Comparison of ENCODE assay signal across 8 cellular contexts in the genomic region with DNA sequence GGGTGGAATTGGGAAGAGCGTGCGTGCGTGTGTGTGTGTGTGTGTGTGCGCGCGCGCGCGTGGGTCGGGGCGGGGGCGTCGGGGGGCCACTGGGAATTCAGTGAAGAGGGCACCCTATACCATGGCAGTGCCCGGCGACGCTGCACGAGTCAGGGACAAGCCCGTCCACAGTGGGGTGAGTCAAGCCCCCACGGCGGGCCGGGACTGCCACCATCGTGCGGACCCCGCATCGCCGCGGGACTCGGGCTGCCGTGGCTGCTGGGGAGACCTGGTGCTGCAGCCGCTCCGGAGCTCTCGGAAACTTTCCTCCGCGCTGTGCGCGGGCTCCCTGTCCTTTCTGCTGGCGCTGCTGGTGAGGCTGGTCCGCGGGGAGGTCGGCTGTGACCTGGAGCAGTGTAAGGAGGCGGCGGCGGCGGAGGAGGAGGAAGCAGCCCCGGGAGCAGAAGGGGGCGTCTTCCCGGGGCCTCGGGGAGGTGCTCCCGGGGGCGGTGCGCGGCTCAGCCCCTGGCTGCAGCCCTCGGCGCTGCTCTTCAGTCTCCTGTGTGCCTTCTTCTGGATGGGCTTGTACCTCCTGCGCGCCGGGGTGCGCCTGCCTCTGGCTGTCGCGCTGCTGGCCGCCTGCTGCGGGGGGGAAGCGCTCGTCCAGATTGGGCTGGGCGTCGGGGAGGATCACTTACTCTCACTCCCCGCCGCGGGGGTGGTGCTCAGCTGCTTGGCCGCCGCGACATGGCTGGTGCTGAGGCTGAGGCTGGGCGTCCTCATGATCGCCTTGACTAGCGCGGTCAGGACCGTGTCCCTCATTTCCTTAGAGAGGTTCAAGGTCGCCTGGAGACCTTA. TPM values are rescaled to one million over a fixed set of nuclear protein-coding genes. Genes with fewer than 3 reads are reported as not detected.
A peak's percentile ranks its signal among the peaks of the same experiment; 100 is the strongest.
DNase-seq lines count a peak whose midpoint lies in the region; ATAC-seq, FAIRE-seq and TF ChIP-seq lines count a peak whose summit lies in the region.

No MANE protein-coding gene starts in this region.

- intact Hi-C loops in left ventricle myocardium superior (cut with micrococcal nuclease) (loop anchor here (10.0 kb wide), 1 partner anchor 95 kb away; no protein-coding TSS in a partner anchor), pancreas (cut with DNase I) (no loop called here)

- WGBS in pancreas, 2 donors = 1 to 2% methylated on average over 57 to 78 of the region's 78 CpGs

- 0 out of 2 replicates have a peak overlapping the region, but pooled peaks have one; percentile 19 for H2AFZ ChIP-seq in MM.1S (ENCODE audit: low read length)

- FAIRE-seq in pancreas (lab: Jason Lieb, UNC) = no peak

- H3K27me3 ChIP-seq in MM.1S (replicated peaks; ENCODE audit: insufficient read depth, low read length) = no peaks in the 10 kb centered on the region
- H3K27me3 ChIP-seq in pancreas = peaks cover 0 to 7% (median 0%) of the 10 kb centered on the region in 4 donors

- H4K20me1 ChIP-seq in MM.1S (ENCODE audit: insufficient read depth, low read length) = no peaks in the 10 kb centered on the region

- no peaks in the 10 kb centered on the region for H3K9me2 ChIP-seq in MM.1S (replicated peaks; ENCODE audit: insufficient read depth, low read length)

- peak overlapping the region; percentile 92 for H3K4me2 ChIP-seq in MM.1S (ENCODE audit: low read depth, low read length)

- H3K4me1 ChIP-seq in MM.1S (ENCODE audit: low read length) (no peaks in the 10 kb centered on the region), pancreas (no peaks in the 10 kb centered on the region)

- peak; percentile 33 for DNase-seq in DMS114 treated with DMSO at 0.1 percent for 48 hours (lab: John Stamatoyannopoulos, UW; ENCODE audit: unreplicated experiment)
- no peak for DNase-seq in MM.1S
- DNase-seq in left ventricle myocardium superior = peak; percentile 92
- DNase-seq in pancreas = peak; percentile 46 to 86 (median 58)
- no peak for DNase-seq in activated gamma-delta T cell treated with Interleukin-2 at 50 U/mL for 16 hours

- H3F3A ChIP-seq in MM.1S (ENCODE audit: insufficient read depth, low read length) = no peaks in the 10 kb centered on the region

- no peak for TF ChIP-seq CTCF in MM.1S (IDR thresholded peaks at IDR 0.05; ENCODE audit: low read length)
- TF ChIP-seq CTCF in pancreas (IDR thresholded peaks at IDR 0.05) = no peak

- no peaks in the 10 kb centered on the region for H3K79me2 ChIP-seq in MM.1S (ENCODE audit: low read length)

- H3K9ac ChIP-seq in MM.1S (ENCODE audit: low read length) = no peak overlapping the region

- H3K4me3 ChIP-seq in MM.1S (ENCODE audit: low read length) = peak overlapping the region; percentile 62
- H3K4me3 ChIP-seq in pancreas = peak overlapping the region; percentile 36 to 60 (median 47)

- no peak overlapping the region for H3K27ac ChIP-seq in MM.1S (ENCODE audit: low read length)
- H3K27ac ChIP-seq in angular gyrus (ENCODE audit: low read depth, low read length) = peak overlapping the region; percentile 40
- peak overlapping the region; percentile 48 to 88 (median 80) for H3K27ac ChIP-seq in pancreas

- ATAC-seq in left ventricle myocardium superior (peak; percentile 82), pancreas (peak; percentile 69 to 78 (median 74)), GM19397 (IDR thresholded peaks at IDR 0.05; ENCODE audit: unreplicated experiment) (no peak), HG03439 (IDR thresholded peaks at IDR 0.05; ENCODE audit: unreplicated experiment) (no peak)

- H3K9me3 ChIP-seq in MM.1S (replicated peaks; ENCODE audit: insufficient read depth, low read length) = no peaks in the 10 kb centered on the region
- no peaks in the 10 kb centered on the region for H3K9me3 ChIP-seq in pancreas

- H3K36me3 ChIP-seq in MM.1S (replicated peaks; ENCODE audit: insufficient read depth, low read length) (no peaks in the 10 kb centered on the region), pancreas (no peaks in the 10 kb centered on the region)

RNA-seq across cellular contexts. Expression of a gene that starts 1.0 kb away (rescaled TPM):
- total RNA-seq in left ventricle myocardium superior = 171 TPM
- 10 to 100 TPM; 10.8 to 16.5 (median 14.4) TPM for total RNA-seq in pancreas
- polyA plus RNA-seq in pancreas = 1 to 10 TPM; 4.9 to 8.4 TPM

Comparison
In these comparisons a context has a peak if more than half of its experiments do, and no peak if none do; other contexts are left out.
1. DNase-seq: peak in DMS114 treated with DMSO at 0.1 percent for 48 hours (single experiment), left ventricle myocardium superior (single experiment) and pancreas (6 of 6); none in MM.1S (single experiment) and activated gamma-delta T cell treated with Interleukin-2 at 50 U/mL for 16 hours (single experiment).
2. ATAC-seq: peak in left ventricle myocardium superior (single experiment) and pancreas (4 of 4); none in GM19397 (single experiment) and HG03439 (single experiment).